In the genomic region with DNA sequence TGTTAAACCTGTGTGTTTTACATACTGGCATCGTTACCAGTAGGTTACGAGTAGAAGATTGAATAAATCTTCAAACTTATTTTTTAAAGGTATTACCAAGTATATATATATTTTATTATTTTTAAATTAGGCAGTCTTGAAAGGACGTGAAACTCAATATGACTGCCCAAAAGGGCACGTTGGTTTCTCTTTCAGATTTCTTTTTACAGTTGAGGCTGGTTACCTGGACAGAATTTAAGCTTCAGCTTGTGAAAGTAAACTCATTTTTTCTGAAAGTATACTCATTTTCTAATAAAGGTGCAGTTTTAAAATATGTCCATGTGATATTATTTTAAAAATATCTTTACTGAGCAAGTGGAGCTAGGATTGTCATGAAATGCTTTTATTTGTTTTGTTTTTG, we compare ENCODE assay signal across 9 cellular contexts. TPM values are rescaled to one million over a fixed set of nuclear protein-coding genes. Genes with fewer than 3 reads are reported as not detected.
A peak's percentile ranks its signal among the peaks of the same experiment; 100 is the strongest.
DNase-seq lines count a peak whose midpoint lies in the region; ATAC-seq and TF ChIP-seq lines count a peak whose summit lies in the region.
"Had no signal": no experiment of that assay in that cellular context is flagged by ENCODE, and none has a peak within 500 bp of the region (broad histone marks: within the 10 kb centered on the region; RNA-seq: fewer than 3 reads in every experiment).

No MANE protein-coding gene starts in this region.

- POLR2A ChIA-PET in SK-N-SH (lab: Yijun Ruan, JAX) = no interaction called here

- H3K9me3 Mint-ChIP-seq in activated naive CD8-positive, alpha-beta T cell treated with anti-CD3 and anti-CD28 coated beads for 36 hours = no peaks in the 10 kb centered on the region

- H3F3A ChIP-seq in SK-N-SH (replicated peaks; ENCODE audit: insufficient read depth) = peaks cover 24% of the 10 kb centered on the region

- H3K4me1 ChIP-seq in SK-N-SH (ENCODE audit: control insufficient read depth in 1 of 2, insufficient read depth in 2 of 2, low read depth in 1 of 2, low read length in 1 of 2) = peaks cover 12 to 15% of the 10 kb centered on the region in 2 experiments; a peak in 3 of 4 replicates
- peaks cover 38% of the 10 kb centered on the region for H3K4me1 ChIP-seq in suprapubic skin

- H3K9me2 ChIP-seq in SK-N-SH = no peaks in the 10 kb centered on the region

- DNase-seq in SK-N-SH = no peak
- no peak for DNase-seq in activated naive CD8-positive, alpha-beta T cell treated with anti-CD3 and anti-CD28 coated beads for 36 hours
- DNase-seq in iris pigment epithelial cell (ENCODE audit: low read depth) = peak; percentile 11
- DNase-seq in suprapubic skin (ENCODE audit: low spot score in 2 of 2) = no peak
- no peak for DNase-seq in activated effector memory CD4-positive, alpha-beta T cell treated with Interleukin-2 at 50 U/mL for 16 hours
- DNase-seq in NCI-H446 treated with DMSO at 0.1 percent for 48 hours (lab: John Stamatoyannopoulos, UW) = no peak
- DNase-seq: 8988T had no signal

- H3K27me3 ChIP-seq in SK-N-SH (ENCODE audit: insufficient read depth) = no peaks in the 10 kb centered on the region
- H3K27me3 ChIP-seq in suprapubic skin = no peaks in the 10 kb centered on the region

- peaks cover 7 to 11% of the 10 kb centered on the region in 2 experiments for H3K36me3 ChIP-seq in SK-N-SH (replicated peaks in 1 of 2; ENCODE audit: control insufficient read depth in 1 of 2, insufficient read depth in 2 of 2, low read length in 1 of 2)
- H3K36me3 ChIP-seq in suprapubic skin = no peaks in the 10 kb centered on the region

- peaks cover 18% of the 10 kb centered on the region for H3K36me3 Mint-ChIP-seq in activated naive CD8-positive, alpha-beta T cell treated with anti-CD3 and anti-CD28 coated beads for 36 hours

- peak overlapping the region; percentile 97 for H3K27ac Mint-ChIP-seq in activated naive CD8-positive, alpha-beta T cell treated with anti-CD3 and anti-CD28 coated beads for 36 hours

- TF ChIP-seq EP300 in SK-N-SH (IDR thresholded peaks at IDR 0.05; ENCODE audit: borderline replicate concordance in 1 of 2, low read depth in 1 of 2, low read length in 1 of 2) = no peak
- no peak for TF ChIP-seq EP300 in suprapubic skin (IDR thresholded peaks at IDR 0.05)

- H4K20me1 ChIP-seq in SK-N-SH (ENCODE audit: insufficient read depth) = peaks cover 57% of the 10 kb centered on the region

- CTCF ChIA-PET in SK-N-SH (lab: Yijun Ruan, JAX) = interaction anchor here (0.7 to 6.8 kb wide), 8 partner anchors 14 to 320 kb away, joined by 3 to 75 read pairs (median 4); partner anchors contain the start of gene RTCB

- H3K4me3 Mint-ChIP-seq in activated naive CD8-positive, alpha-beta T cell treated with anti-CD3 and anti-CD28 coated beads for 36 hours = peak overlapping the region; percentile 96

- H3K9me3 ChIP-seq in SK-N-SH (no peaks in the 10 kb centered on the region), suprapubic skin (no peaks in the 10 kb centered on the region)

- peak overlapping the region; percentile 84 for H3K4me2 ChIP-seq in SK-N-SH

- no peaks in the 10 kb centered on the region for H3K27me3 Mint-ChIP-seq in activated naive CD8-positive, alpha-beta T cell treated with anti-CD3 and anti-CD28 coated beads for 36 hours

- H3K4me3 ChIP-seq in SK-N-SH (ENCODE audit: low read depth in 2 of 2, low read length in 1 of 2) (peak overlapping the region; percentile 71 to 86), suprapubic skin (peak overlapping the region; percentile 99)

- peak overlapping the region in 1 of 2 experiments; percentile 95; a peak in 1 of 4 replicates for H3K27ac ChIP-seq in SK-N-SH (ENCODE audit: low read depth in 2 of 2, low read length in 1 of 2)
- H3K27ac ChIP-seq in suprapubic skin = peak overlapping the region; percentile 99

- no peak overlapping the region for H2AFZ ChIP-seq in SK-N-SH (ENCODE audit: low read depth)

- peak overlapping the region; percentile 96; the same call in 1 of the 2 replicates for H3K9ac ChIP-seq in SK-N-SH

- H3K4me1 Mint-ChIP-seq in activated naive CD8-positive, alpha-beta T cell treated with anti-CD3 and anti-CD28 coated beads for 36 hours = peaks cover 27% of the 10 kb centered on the region

- 55% methylated on average over 4 of the region's 4 CpGs for WGBS in SK-N-SH (ENCODE audit: low lambda C conversion rate)
- 8% methylated on average over 4 of the region's 4 CpGs for WGBS in suprapubic skin

- peaks cover 68% of the 10 kb centered on the region for H3K79me2 ChIP-seq in SK-N-SH (ENCODE audit: insufficient read depth)

- TF ChIP-seq POLR2A in suprapubic skin (IDR thresholded peaks at IDR 0.05) = no peak

- no peak for TF ChIP-seq RAD21 in SK-N-SH (IDR thresholded peaks at IDR 0.05; ENCODE audit: low read length)

- no peak for TF ChIP-seq CTCF in SK-N-SH (IDR thresholded peaks at IDR 0.05)
- TF ChIP-seq CTCF in suprapubic skin (IDR thresholded peaks at IDR 0.05) = no peak

- no peak for ATAC-seq in SK-N-SH treated with all-trans-retinoic acid at 6 μM for 48 hours
- ATAC-seq in HG02759 (IDR thresholded peaks at IDR 0.05; ENCODE audit: unreplicated experiment) = no peak

TF ChIP-seq in SK-N-SH, 30 proteins besides CTCF, POLR2A, EP300 and RAD21 (continues in another document):
- TF ChIP-seq FOXM1 (IDR thresholded peaks at IDR 0.05; ENCODE audit: low read depth) = no peak
- TF ChIP-seq TCF12 (IDR thresholded peaks at IDR 0.05) = no peak
- TF ChIP-seq REST (IDR thresholded peaks at IDR 0.05; ENCODE audit: low read depth, low read length) = no peak
- TF ChIP-seq NFIC (IDR thresholded peaks at IDR 0.05; ENCODE audit: borderline replicate concordance) = no peak

TF ChIP-seq in SK-N-SH treated with all-trans-retinoic acid at 6 μM for 48 hours, 23 proteins besides CTCF, POLR2A, EP300 and RAD21:
- TF ChIP-seq RARB (CRISPR knock-in tag; IDR thresholded peaks at IDR 0.05) (no peak), BACH2 (CRISPR knock-in tag; IDR thresholded peaks at IDR 0.05; ENCODE audit: borderline replicate concordance) (no peak), TCF4 (CRISPR knock-in tag; IDR thresholded peaks at IDR 0.05; ENCODE audit: borderline replicate concordance) (no peak), ESRRG (CRISPR knock-in tag; IDR thresholded peaks at IDR 0.05) (no peak), ZNF565 (CRISPR knock-in tag; conservative IDR thresholded peaks at IDR 0.05; ENCODE audit: low read depth) (no peak), POU6F1 (CRISPR knock-in tag; IDR thresholded peaks at IDR 0.05; ENCODE audit: borderline replicate concordance, low read depth) (no peak), ZC3H10 (CRISPR knock-in tag; IDR thresholded peaks at IDR 0.05) (no peak)
TF ChIP-seq in SK-N-SH treated with all-trans-retinoic acid at 6 μM for 48 hours: peak in this region for 0.

RNA-seq across cellular contexts. Expression of gene FBXO7, which starts 1.7 kb away (rescaled TPM):
- polyA plus RNA-seq in SK-N-SH (2012; rRNA removed) = 77.3 and 89.1 TPM in 2 replicates
- polyA plus RNA-seq in SK-N-SH (2012; cell fraction: cytosol; rRNA removed) = 80.8 and 84.8 TPM in 2 replicates
- 36.5 and 62.7 TPM in 2 replicates for polyA plus RNA-seq in SK-N-SH (2012; cell fraction: nucleus; rRNA removed)
- 10 to 100 TPM; 87.9 to 90.2 TPM for total RNA-seq in activated naive CD8-positive, alpha-beta T cell treated with anti-CD3 and anti-CD28 coated beads for 36 hours
- total RNA-seq in suprapubic skin = 10 to 100 TPM; 59.8 to 87.9 (median 81.8) TPM

RNA-seq across cellular contexts. Expression of gene BPIFC, which starts 12.0 kb away (rescaled TPM):
- not detected in 2 replicates for polyA plus RNA-seq in SK-N-SH (2012; rRNA removed)
- polyA plus RNA-seq in SK-N-SH (2012; cell fraction: cytosol; rRNA removed) = not detected in 2 replicates
- polyA plus RNA-seq in SK-N-SH (2012; cell fraction: nucleus; rRNA removed) = 0.02 TPM in 1 of 2 replicates, not detected in the other
- total RNA-seq in activated naive CD8-positive, alpha-beta T cell treated with anti-CD3 and anti-CD28 coated beads for 36 hours = not detected
- total RNA-seq in suprapubic skin = 100 to 1,000 TPM in 2 of 4 donors, 10 to 100 TPM in 2; 76.6 to 126 (median 102) TPM

Comparison
In these comparisons a context has a peak if more than half of its experiments do, and no peak if none do; other contexts are left out.
1. RNA of gene BPIFC, which starts 12.0 kb away (total RNA-seq): 76.6 to 126 TPM in suprapubic skin; not detected in activated naive CD8-positive, alpha-beta T cell treated with anti-CD3 and anti-CD28 coated beads for 36 hours; every median in the first group is over 10 times any median in the second.